Comparison of ENCODE assay signal across 9 cellular contexts in genomic region chr19:7869453-7869909, GRCh38. TPM values are rescaled to one million over a fixed set of nuclear protein-coding genes. Genes with fewer than 3 reads are reported as not detected.
DNase-seq lines count a peak whose midpoint lies in the region; ATAC-seq, FAIRE-seq and TF ChIP-seq lines count a peak whose summit lies in the region.
"Had no signal": no experiment of that assay in that cellular context is flagged by ENCODE, and none has a peak within 500 bp of the region (broad histone marks: within the 10 kb centered on the region; RNA-seq: fewer than 3 reads in every experiment).

No MANE protein-coding gene starts in this region.

- no peaks in the 10 kb centered on the region for H3K36me3 ChIP-seq in pancreas

- intact Hi-C loops in pancreas (cut with DNase I): no loop called here

- H3K36me3 Mint-ChIP-seq in activated T-cell treated with anti-CD3 and anti-CD28 coated beads, Interleukin-2, amount 50 U/mL, for 4 hours (ENCODE audit: insufficient read depth): no peaks in the 10 kb centered on the region

- POLR2A ChIA-PET in GM10248 (lab: Yijun Ruan, JAX): interaction anchor here (0.5 to 1.2 kb wide), 3 partner anchors 14 to 74 kb away, joined by 3 to 7 read pairs (median 3); partner anchors contain the start of genes SNAPC2 and TIMM44

- DNase-seq in GM10248 (ENCODE audit: extremely low spot score) (peak; percentile 84), NOMO-1 treated with dmso at 0.1 percent for 144 hours (lab: John Stamatoyannopoulos, UW; ENCODE audit: unreplicated experiment) (peak; percentile 54), fibroblast of villous mesenchyme (ENCODE audit: low read depth) (peak; percentile 51), pancreas (peak; percentile 66 to 95 (median 86)), ureter (ENCODE audit: low spot score) (peak; percentile 76), NK-92 (lab: John Stamatoyannopoulos, UW; ENCODE audit: unreplicated experiment) (no peak)
- DNase-seq in activated T-cell treated with anti-CD3 and anti-CD28 coated beads, Interleukin-2, amount 50 U/mL, for 4 hours: peak; percentile 82

- ATAC-seq in HG02642 (IDR thresholded peaks at IDR 0.05; ENCODE audit: poor library complexity, unreplicated experiment) (peak; percentile 53), pancreas (peak; percentile 63 to 73 (median 67))
- ATAC-seq in activated T-cell treated with anti-CD3 and anti-CD28 coated beads, Interleukin-2, amount 50 U/mL, for 4 hours: peak; percentile 65 to 69

- H3K4me3 ChIP-seq in fibroblast of villous mesenchyme (ENCODE audit: low read depth, low read length) (peak overlapping the region; percentile 48), pancreas (peak overlapping the region; percentile 29 to 57 (median 35))

- TF ChIP-seq CTCF in GM10248 (IDR thresholded peaks at IDR 0.05; ENCODE audit: control extremely low read depth, extremely low read depth, low read depth, missing control alignments) (no peak), fibroblast of villous mesenchyme (IDR thresholded peaks at IDR 0.05; ENCODE audit: insufficient read depth, low read depth, low read length) (no peak), pancreas (IDR thresholded peaks at IDR 0.05) (peak in 2 of 4 donors; percentile 13 to 28)

- WGBS in pancreas, 2 donors: 11 to 18% methylated on average over 27 to 47 of the region's 47 CpGs

- no peaks in the 10 kb centered on the region for H3K9me3 Mint-ChIP-seq in activated T-cell treated with anti-CD3 and anti-CD28 coated beads, Interleukin-2, amount 50 U/mL, for 4 hours

- H3K9me3 ChIP-seq in pancreas: no peaks in the 10 kb centered on the region

- H3K27me3 ChIP-seq in pancreas: no peaks in the 10 kb centered on the region

- no peak for FAIRE-seq in pancreas (lab: Jason Lieb, UNC)

- CTCF ChIA-PET in GM10248 (lab: Yijun Ruan, JAX): interaction anchor here (0.6 to 2.2 kb wide), 35 partner anchors 7 to 668 kb away, joined by 3 to 60 read pairs (median 4); partner anchors contain the start of genes MAP2K7, PCP2, PNPLA6 and SNAPC2

- H3K4me1 ChIP-seq in pancreas: no peaks in the 10 kb centered on the region

- H3K27me3 Mint-ChIP-seq in activated T-cell treated with anti-CD3 and anti-CD28 coated beads, Interleukin-2, amount 50 U/mL, for 4 hours (ENCODE audit: low read depth): peaks cover 30% of the 10 kb centered on the region

- peak overlapping the region; percentile 71 to 95 (median 88) for H3K27ac ChIP-seq in pancreas

- H3K4me3 Mint-ChIP-seq in activated T-cell treated with anti-CD3 and anti-CD28 coated beads, Interleukin-2, amount 50 U/mL, for 4 hours: peak overlapping the region; percentile 70

- peaks cover 30% of the 10 kb centered on the region for H3K4me1 Mint-ChIP-seq in activated T-cell treated with anti-CD3 and anti-CD28 coated beads, Interleukin-2, amount 50 U/mL, for 4 hours (ENCODE audit: low read depth)

RNA-seq across cellular contexts. Expression of gene PRR36, which starts 4.7 kb away (rescaled TPM):
- under 1 TPM in 2 of 3 donors, not detected in 1; 0.05 to 0.08 TPM for total RNA-seq in activated T-cell treated with anti-CD3 and anti-CD28 coated beads, Interleukin-2, amount 50 U/mL, for 4 hours
- under 0.01 TPM in 1 of 2 replicates, not detected in the other for total RNA-seq in fibroblast of villous mesenchyme
- 1 to 10 TPM; 1.6 to 2.1 (median 1.8) TPM for total RNA-seq in pancreas
- 1 to 10 TPM; 2.8 to 3.1 TPM for polyA plus RNA-seq in pancreas
- 2.0 TPM for total RNA-seq in ureter

RNA-seq across cellular contexts. Expression of gene LRRC8E, which starts 18.8 kb away (rescaled TPM):
- under 1 TPM in 1 of 3 donors, not detected in 2; 0.05 TPM for total RNA-seq in activated T-cell treated with anti-CD3 and anti-CD28 coated beads, Interleukin-2, amount 50 U/mL, for 4 hours
- total RNA-seq in fibroblast of villous mesenchyme (6.0 and 7.4 TPM in 2 replicates), pancreas (1 to 10 TPM; 4.6 to 6.1 (median 5.0) TPM), ureter (8.5 TPM)
- polyA plus RNA-seq in pancreas: 1 to 10 TPM; 2.6 to 3.2 TPM
- total RNA-seq: activated CD8-positive, alpha-beta memory T cell treated with anti-CD3 and anti-CD28 coated beads for 36 hours had no signal

RNA-seq across cellular contexts. Expression of gene MAP2K7, which starts 34.2 kb away (rescaled TPM):
- 10 to 100 TPM; 40.4 to 44.0 (median 43.3) TPM for total RNA-seq in activated T-cell treated with anti-CD3 and anti-CD28 coated beads, Interleukin-2, amount 50 U/mL, for 4 hours
- total RNA-seq in fibroblast of villous mesenchyme (12.1 and 12.2 TPM in 2 replicates), pancreas (10 to 100 TPM; 13.9 to 21.0 (median 16.1) TPM), ureter (35.1 TPM)
- polyA plus RNA-seq in pancreas: 10 to 100 TPM; 21.6 to 45.3 TPM

RNA-seq across cellular contexts. Expression of gene EVI5L, which starts 39.5 kb away (rescaled TPM):
- 1 to 10 TPM; 6.6 to 7.5 (median 7.1) TPM for total RNA-seq in activated T-cell treated with anti-CD3 and anti-CD28 coated beads, Interleukin-2, amount 50 U/mL, for 4 hours
- total RNA-seq in fibroblast of villous mesenchyme: 24.8 and 25.5 TPM in 2 replicates
- total RNA-seq in pancreas: 1 to 10 TPM; 3.0 to 5.2 (median 4.6) TPM
- 1 to 10 TPM; 7.6 to 9.1 TPM for polyA plus RNA-seq in pancreas
- total RNA-seq in ureter: 15.9 TPM

RNA-seq across cellular contexts. Expression of gene TGFBR3L, which starts 45.1 kb away (rescaled TPM):
- 1 to 10 TPM in 2 of 3 donors, under 1 TPM in 1; 0.74 to 2.4 (median 1.4) TPM for total RNA-seq in activated T-cell treated with anti-CD3 and anti-CD28 coated beads, Interleukin-2, amount 50 U/mL, for 4 hours
- total RNA-seq in fibroblast of villous mesenchyme: 0.86 and 0.97 TPM in 2 replicates
- 1 to 10 TPM in 1 of 6 donors, under 1 TPM in 4, not detected in 1; 0.16 to 1.1 (median 0.52) TPM for total RNA-seq in pancreas
- 1 to 10 TPM in 1 of 2 donors, not detected in 1; 2.2 TPM for polyA plus RNA-seq in pancreas
- total RNA-seq in ureter: 2.2 TPM
